17 cellular contexts compared by ENCODE assay signal in genomic region chr5:73816656-73817420, GRCh38.
DNase-seq lines count a peak whose midpoint lies in the region; ATAC-seq and TF ChIP-seq lines count a peak whose summit lies in the region.
"Had no signal": no experiment of that assay in that cellular context is flagged by ENCODE, and none has a peak within 500 bp of the region (broad histone marks: within the 10 kb centered on the region; RNA-seq: fewer than 3 reads in every experiment).

No MANE protein-coding gene starts in this region.

- peak overlapping the region; percentile 74 for H3K27ac ChIP-seq in brain microvascular endothelial cell
- H3K27ac ChIP-seq: vagina, VCaP had no signal

- ATAC-seq in GM19452 (IDR thresholded peaks at IDR 0.05; ENCODE audit: unreplicated experiment), result no peak
- ATAC-seq: body of pancreas; GM23338; stimulated activated memory B cell treated with anti-CD40 and anti-IgM and Interleukin-4, amounts not matched to agents 10 μg/mL and 1 μg/mL and 100 μg/mL, for 72 hours had no signal

- H3K4me3 ChIP-seq in brain microvascular endothelial cell (ENCODE audit: low read depth, low read length) (no peak overlapping the region), foreskin fibroblast (ENCODE audit: low read depth in 1 of 2, low read length in 2 of 2) (no peak overlapping the region)
- H3K4me3 ChIP-seq: body of pancreas, GM23338, vagina had no signal

- no peaks in the 10 kb centered on the region for H3K36me3 ChIP-seq in brain microvascular endothelial cell (replicated peaks)
- H3K36me3 ChIP-seq: vagina had no signal

- in situ Hi-C loops in brain microvascular endothelial cell (cut with HindIII; ENCODE audit: low pct_ligation_motif_present, low sequenced_read_pairs), result no loop called here

- peak; percentile 84 for DNase-seq in GM04503 (ENCODE audit: low read depth)
- DNase-seq in brain microvascular endothelial cell, result peak; percentile 88
- DNase-seq in foreskin fibroblast, result peak; percentile 89 to 92
- DNase-seq in retina, result no peak
- no peak for DNase-seq in SW480 (ENCODE audit: low spot score)
- no peak for DNase-seq in NK-92 treated with Interleukin-12 subunit alpha and Interleukin-12 subunit beta, amount 100 ng/mL, for 24 hours (lab: John Stamatoyannopoulos, UW)
- DNase-seq: body of pancreas; effector CD8-positive, alpha-beta T cell; NCI-H2029; NCI-H526; nucleus accumbens; small intestine had no signal

- H3K27me3 ChIP-seq in brain microvascular endothelial cell (replicated peaks), result no peaks in the 10 kb centered on the region
- H3K27me3 ChIP-seq: body of pancreas, vagina had no signal

- no peak for TF ChIP-seq CTCF in brain microvascular endothelial cell (IDR thresholded peaks at IDR 0.05; ENCODE audit: low read depth, low read length, missing control alignments)
- no peak for TF ChIP-seq CTCF in foreskin fibroblast (IDR thresholded peaks at IDR 0.05; ENCODE audit: low read depth, low read length)

Comparison
In these comparisons a context has a peak if more than half of its experiments do, and no peak if none do; other contexts are left out.
1. DNase-seq: peak in GM04503 (single experiment), brain microvascular endothelial cell (single experiment) and foreskin fibroblast (2 of 2); none in retina (single experiment), SW480 (single experiment) and NK-92 treated with Interleukin-12 subunit alpha and Interleukin-12 subunit beta, amount 100 ng/mL, for 24 hours (single experiment).